Comparison of ENCODE assay signal across 16 cellular contexts in the genomic region with DNA sequence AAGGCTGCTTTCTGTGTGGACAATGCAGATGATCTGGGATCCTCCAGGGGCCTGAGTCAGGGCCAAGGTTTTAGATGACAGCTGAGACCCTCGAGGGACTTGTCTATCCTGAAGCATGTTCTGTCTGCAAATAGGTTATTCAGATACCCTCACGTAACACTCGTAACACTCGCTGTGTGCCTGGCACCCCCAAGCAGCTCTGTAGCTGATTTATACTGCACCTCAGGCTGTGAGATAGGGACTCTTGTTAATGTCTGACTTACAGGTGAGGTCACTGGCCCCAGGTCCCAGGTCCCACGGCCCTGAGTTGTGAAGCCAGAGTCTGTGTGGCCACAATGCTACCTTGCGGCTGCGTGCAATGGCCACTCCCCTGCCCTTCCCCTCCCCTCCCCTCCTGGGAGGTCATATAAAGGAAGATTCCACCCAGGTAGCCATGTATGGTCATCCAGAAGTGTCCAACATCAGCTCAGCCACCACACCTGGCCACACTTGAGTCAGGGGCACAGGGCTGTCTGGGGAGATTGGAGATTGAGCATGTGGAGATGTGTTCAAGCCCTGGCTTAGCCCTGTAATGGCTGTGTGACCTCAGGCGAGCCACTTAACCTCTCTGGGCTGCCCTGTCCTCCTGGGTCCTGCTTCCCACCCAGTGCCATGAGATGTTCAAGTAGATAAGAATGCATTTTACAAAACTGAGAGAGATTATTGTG.
DNase-seq lines count a peak whose midpoint lies in the region; ATAC-seq, FAIRE-seq and TF ChIP-seq lines count a peak whose summit lies in the region.
"Had no signal": no experiment of that assay in that cellular context is flagged by ENCODE, and none has a peak within 500 bp of the region (broad histone marks: within the 10 kb centered on the region; RNA-seq: fewer than 3 reads in every experiment).

No MANE protein-coding gene starts in this region.

- FAIRE-seq in H1 (lab: Jason Lieb, UNC) = no peak
- FAIRE-seq: GM19239 had no signal

- H3K36me3 ChIP-seq in right atrium auricular region = no peaks in the 10 kb centered on the region
- no peaks in the 10 kb centered on the region for H3K36me3 ChIP-seq in H1 (ENCODE audit: control insufficient read depth in 2 of 4, insufficient read depth in 4 of 4, low read length in 3 of 4)
- H3K36me3 ChIP-seq: BLaER1 had no signal

- no peaks in the 10 kb centered on the region for H3K9me3 ChIP-seq in right atrium auricular region
- H3K9me3 ChIP-seq in right cardiac atrium (ENCODE audit: control insufficient read depth, low read length) = no peaks in the 10 kb centered on the region
- H3K9me3 ChIP-seq in H1 (ENCODE audit: insufficient read depth in 2 of 2, low read depth in 1 of 2, low read length in 1 of 2) = peaks cover 5 to 7% of the 10 kb centered on the region in 2 experiments; a peak in 3 of 4 replicates
- H3K9me3 ChIP-seq in CD4-positive, alpha-beta T cell (ENCODE audit: control insufficient read depth, low read length) = no peaks in the 10 kb centered on the region

- TF ChIP-seq CTCF in right atrium auricular region (IDR thresholded peaks at IDR 0.05) (no peak), H1 (IDR thresholded peaks at IDR 0.05; ENCODE audit: control extremely low read depth in 1 of 3, insufficient read depth in 1 of 3, low read depth in 1 of 3, low read length in 3 of 3) (no peak), MCF 10A (IDR thresholded peaks at IDR 0.05; ENCODE audit: unreplicated experiment) (no peak)
- no peak for TF ChIP-seq CTCF in CD4-positive, alpha-beta T cell (IDR thresholded peaks at IDR 0.05)

- no peaks in the 10 kb centered on the region for H3K36me3 Mint-ChIP-seq in MCF 10A (ENCODE audit: insufficient read depth, unreplicated experiment)
- H3K36me3 Mint-ChIP-seq in activated T-helper 1 cell treated with anti-CD3 and anti-CD28 coated beads, Interleukin-12 subunit alpha, Interleukin-12 subunit beta, Interleukin-2, Interleukin-4 antibody, amounts not matched to agents 30 ng/mL and 10 ng/mL and 1 ng/mL, durations not matched to agents 14 hours and 24 hours and 36 hours (ENCODE audit: low read depth) = no peaks in the 10 kb centered on the region
- no peaks in the 10 kb centered on the region for H3K36me3 Mint-ChIP-seq in CD4-positive, alpha-beta T cell (ENCODE audit: low read depth)

- H2BK120ac ChIP-seq in H1 (replicated peaks; ENCODE audit: low read depth, low read length) = no peak overlapping the region

- H4K20me1 ChIP-seq in H1 (replicated peaks in 1 of 2; ENCODE audit: control insufficient read depth in 1 of 2, insufficient read depth in 2 of 2, low read length in 2 of 2) = no peaks in the 10 kb centered on the region
- H4K20me1 ChIP-seq: BLaER1 had no signal

- 0 out of 2 replicates have a peak overlapping the region, but pooled peaks have one; percentile 39 for H2AK5ac ChIP-seq in H1 (ENCODE audit: low read depth, low read length)

- no peak overlapping the region for H3K27ac Mint-ChIP-seq in MCF 10A (ENCODE audit: low read depth, unreplicated experiment)
- H3K27ac Mint-ChIP-seq in activated T-helper 1 cell treated with anti-CD3 and anti-CD28 coated beads, Interleukin-12 subunit alpha, Interleukin-12 subunit beta, Interleukin-2, Interleukin-4 antibody, amounts not matched to agents 30 ng/mL and 10 ng/mL and 1 ng/mL, durations not matched to agents 14 hours and 24 hours and 36 hours = no peak overlapping the region
- H3K27ac Mint-ChIP-seq in CD4-positive, alpha-beta T cell = no peak overlapping the region
- H3K27ac Mint-ChIP-seq: HFFc6 had no signal

- no peak overlapping the region for H3K23ac ChIP-seq in H1 (ENCODE audit: insufficient read length)

- H3K4me1 ChIP-seq in right atrium auricular region (no peaks in the 10 kb centered on the region), right cardiac atrium (ENCODE audit: control insufficient read depth, insufficient read depth, low read length) (no peaks in the 10 kb centered on the region), H1 (replicated peaks in 1 of 4; ENCODE audit: control insufficient read depth in 3 of 4, insufficient read depth in 4 of 4, low read length in 3 of 4) (peaks cover 0 to 4% (median 1%) of the 10 kb centered on the region in 4 experiments; a peak in 2 of 7 replicates)
- H3K4me1 ChIP-seq: BLaER1 had no signal

- H2BK20ac ChIP-seq in H1 (ENCODE audit: low read length) = no peak overlapping the region

- H3K4me3 ChIP-seq in right atrium auricular region = no peak overlapping the region
- no peak overlapping the region for H3K4me3 ChIP-seq in right cardiac atrium (ENCODE audit: low read length)
- no peak overlapping the region for H3K4me3 ChIP-seq in H1 (ENCODE audit: extremely low read depth in 1 of 4, insufficient read depth in 2 of 4, low read depth in 3 of 4, low read length in 4 of 4)
- H3K4me3 ChIP-seq: BLaER1 had no signal

- H3K56ac ChIP-seq in H1 (replicated peaks; ENCODE audit: insufficient read length, low read depth, low read length) = no peak overlapping the region

- H3K4me1 Mint-ChIP-seq in MCF 10A (ENCODE audit: insufficient read depth, unreplicated experiment) = no peaks in the 10 kb centered on the region
- H3K4me1 Mint-ChIP-seq in activated T-helper 1 cell treated with anti-CD3 and anti-CD28 coated beads, Interleukin-12 subunit alpha, Interleukin-12 subunit beta, Interleukin-2, Interleukin-4 antibody, amounts not matched to agents 30 ng/mL and 10 ng/mL and 1 ng/mL, durations not matched to agents 14 hours and 24 hours and 36 hours (ENCODE audit: low read depth) = no peaks in the 10 kb centered on the region
- no peaks in the 10 kb centered on the region for H3K4me1 Mint-ChIP-seq in CD4-positive, alpha-beta T cell (ENCODE audit: low read depth)

- no peak overlapping the region for H3K14ac ChIP-seq in H1 (ENCODE audit: insufficient read length)

- H3K79me2 ChIP-seq in H1 (ENCODE audit: control insufficient read depth in 1 of 2, insufficient read depth in 2 of 2, low read length in 2 of 2) = no peaks in the 10 kb centered on the region

- CTCF ChIA-PET in H1 (lab: Charles Lee; ENCODE audit: partially characterized antibody) (interaction anchor here (0.7 to 0.8 kb wide), 2 partner anchors 14 to 18 kb away, joined by 3 read pairs; no protein-coding TSS in a partner anchor), MCF 10A (lab: Yijun Ruan, JAX) (interaction anchor here (0.5 to 1.1 kb wide), 2 partner anchors 8 to 523 kb away, joined by 3 read pairs; no protein-coding TSS in a partner anchor)
- CTCF ChIA-PET in CD4-positive, alpha-beta T cell (lab: Charles Lee) = no interaction called here

- no peak for TF ChIP-seq EP300 in H1 (IDR thresholded peaks at IDR 0.05; ENCODE audit: borderline replicate concordance in 1 of 2, low read depth in 2 of 2, low read length in 2 of 2)

- no peak overlapping the region for H3K4me2 ChIP-seq in H1 (ENCODE audit: insufficient read depth in 1 of 2, low read depth in 2 of 2, low read length in 2 of 2)
- H3K4me2 ChIP-seq: BLaER1 had no signal

- H3K4me3 Mint-ChIP-seq in MCF 10A (ENCODE audit: unreplicated experiment) = no peak overlapping the region
- H3K4me3 Mint-ChIP-seq in activated T-helper 1 cell treated with anti-CD3 and anti-CD28 coated beads, Interleukin-12 subunit alpha, Interleukin-12 subunit beta, Interleukin-2, Interleukin-4 antibody, amounts not matched to agents 30 ng/mL and 10 ng/mL and 1 ng/mL, durations not matched to agents 14 hours and 24 hours and 36 hours = no peak overlapping the region
- H3K4me3 Mint-ChIP-seq in CD4-positive, alpha-beta T cell = no peak overlapping the region
- H3K4me3 Mint-ChIP-seq: HFFc6 had no signal

- peaks cover 9% of the 10 kb centered on the region for H3K9me3 Mint-ChIP-seq in MCF 10A (ENCODE audit: unreplicated experiment)
- no peaks in the 10 kb centered on the region for H3K9me3 Mint-ChIP-seq in activated T-helper 1 cell treated with anti-CD3 and anti-CD28 coated beads, Interleukin-12 subunit alpha, Interleukin-12 subunit beta, Interleukin-2, Interleukin-4 antibody, amounts not matched to agents 30 ng/mL and 10 ng/mL and 1 ng/mL, durations not matched to agents 14 hours and 24 hours and 36 hours
- peaks cover 3% of the 10 kb centered on the region for H3K9me3 Mint-ChIP-seq in CD4-positive, alpha-beta T cell

- no peak overlapping the region for H4K5ac ChIP-seq in H1 (ENCODE audit: insufficient read length, low read depth, low read length)

- POLR2A ChIA-PET in H1 (lab: Charles Lee; ENCODE audit: partially characterized antibody) = no interaction called here
- POLR2A ChIA-PET in MCF 10A (lab: Yijun Ruan, JAX) = interaction anchor here (0.6 kb wide), 1 partner anchor 243 kb away, joined by 4 read pairs; no protein-coding TSS in a partner anchor
- POLR2A ChIA-PET in CD4-positive, alpha-beta T cell (lab: Charles Lee) = no interaction called here

- H3K27me3 ChIP-seq in right atrium auricular region (no peaks in the 10 kb centered on the region), right cardiac atrium (ENCODE audit: control insufficient read depth, insufficient read depth) (no peaks in the 10 kb centered on the region), H1 (replicated peaks in 1 of 4; ENCODE audit: control insufficient read depth in 3 of 4, extremely low read depth in 1 of 4, insufficient read depth in 3 of 4, low read length in 3 of 4) (no peaks in the 10 kb centered on the region)
- no peaks in the 10 kb centered on the region for H3K27me3 ChIP-seq in CD4-positive, alpha-beta T cell (ENCODE audit: control insufficient read depth, insufficient read depth, low read length)
- H3K27me3 ChIP-seq: BLaER1 had no signal

- no peak overlapping the region; the same call in 1 of the 2 replicates for H3K18ac ChIP-seq in H1 (ENCODE audit: extremely low read depth, low read length)

- WGBS in right cardiac atrium = 72% methylated on average over 8 of the region's 8 CpGs
- 80% methylated on average over 6 of the region's 8 CpGs; no CpG with 5 or more reads in 1 of the 2 experiments for WGBS in H1 (ENCODE audit: extremely low coverage in 1 of 2, insufficient coverage in 1 of 2, insufficient read length in 1 of 2, insufficient replicate concordance in 2 of 2, low coverage in 1 of 2, low lambda C conversion rate in 2 of 2, missing lambda C conversion rate in 1 of 2), 2 experiments

- H3K27ac ChIP-seq in right atrium auricular region = no peak overlapping the region
- no peak overlapping the region for H3K27ac ChIP-seq in right cardiac atrium (ENCODE audit: low read length)
- no peak overlapping the region for H3K27ac ChIP-seq in H1 (ENCODE audit: low read depth, low read length)
- no peak overlapping the region for H3K27ac ChIP-seq in CD4-positive, alpha-beta T cell (ENCODE audit: low read depth, low read length)
- H3K27ac ChIP-seq: BLaER1, HL-60 had no signal

- BruUV-seq in MCF 10A (replicated peaks; lab: Mats Ljungman, UMichigan) = no TSS peak

- intact Hi-C loops in right cardiac atrium (cut with DNase I) (no loop called here), MCF 10A (cut with micrococcal nuclease) (no loop called here)
- intact Hi-C loops in activated T-helper 1 cell treated with anti-CD3 and anti-CD28 coated beads, Interleukin-12 subunit alpha, Interleukin-12 subunit beta, Interleukin-2, Interleukin-4 antibody, amounts not matched to agents 30 ng/mL and 10 ng/mL and 1 ng/mL, durations not matched to agents 14 hours and 24 hours and 36 hours (cut with micrococcal nuclease) = no loop called here
- intact Hi-C loops in CD4-positive, alpha-beta T cell (cut with DNase I, micrococcal nuclease) = no loop called here

- no peak overlapping the region for H4K91ac ChIP-seq in H1 (replicated peaks; ENCODE audit: insufficient read length, low read length)

- no peak for TF ChIP-seq POLR2A in H1 (IDR thresholded peaks at IDR 0.05; ENCODE audit: control extremely low read depth in 1 of 2, low read depth in 2 of 2, low read length in 2 of 2)

- H2AFZ ChIP-seq in H1 (ENCODE audit: low read length) = no peak overlapping the region

- H2BK15ac ChIP-seq in H1 (ENCODE audit: low read length) = no peak overlapping the region

- DNase-seq in right atrium auricular region (ENCODE audit: low spot score) = peak; percentile 50
- no peak for DNase-seq in right cardiac atrium
- DNase-seq in H1 (ENCODE audit: low read depth in 1 of 2, low spot score in 2 of 2) = peak in 1 of 2 experiments; percentile 30
- DNase-seq in mesenteric fat pad (ENCODE audit: low spot score) = peak; percentile 71
- no peak for DNase-seq in MCF 10A (ENCODE audit: unreplicated experiment)
- no peak for DNase-seq in activated T-helper 1 cell treated with anti-CD3 and anti-CD28 coated beads, Interleukin-12 subunit alpha, Interleukin-12 subunit beta, Interleukin-2, Interleukin-4 antibody, amounts not matched to agents 30 ng/mL and 10 ng/mL and 1 ng/mL, durations not matched to agents 14 hours and 24 hours and 36 hours (ENCODE audit: low spot score)
- no peak for DNase-seq in CD4-positive, alpha-beta T cell
- DNase-seq: 8988T, AML-193, DMS53, GF-D8, HCEC 1CT, HFFc6 had no signal

- no peak for ATAC-seq in right cardiac atrium
- ATAC-seq in CD4-positive, alpha-beta T cell (ENCODE audit: poor library complexity) = no peak

- peaks cover 7% of the 10 kb centered on the region for H3K27me3 Mint-ChIP-seq in MCF 10A (ENCODE audit: insufficient read depth, unreplicated experiment)
- H3K27me3 Mint-ChIP-seq in activated T-helper 1 cell treated with anti-CD3 and anti-CD28 coated beads, Interleukin-12 subunit alpha, Interleukin-12 subunit beta, Interleukin-2, Interleukin-4 antibody, amounts not matched to agents 30 ng/mL and 10 ng/mL and 1 ng/mL, durations not matched to agents 14 hours and 24 hours and 36 hours (ENCODE audit: insufficient read depth) = peaks cover 3% of the 10 kb centered on the region
- peaks cover 5% of the 10 kb centered on the region for H3K27me3 Mint-ChIP-seq in CD4-positive, alpha-beta T cell

- peak overlapping the region; percentile 39; the same call in 1 of the 2 replicates for H2BK12ac ChIP-seq in H1 (ENCODE audit: low read depth, low read length)

- H4K8ac ChIP-seq in H1 (ENCODE audit: extremely low read depth, insufficient read depth, low read length) = no peak overlapping the region

- H3K4ac ChIP-seq in H1 (replicated peaks; ENCODE audit: insufficient read length, low read depth, low read length) = no peak overlapping the region

- TF ChIP-seq RAD21 in H1 (IDR thresholded peaks at IDR 0.05 in 1 of 2, conservative IDR thresholded peaks at IDR 0.05 in 1 of 2; ENCODE audit: low read depth in 2 of 2, low read length in 2 of 2) = no peak

- no peaks in the 10 kb centered on the region for H3K79me1 ChIP-seq in H1 (ENCODE audit: low read depth, low read length)

- no peak overlapping the region for H3K9ac ChIP-seq in H1 (replicated peaks in 1 of 4; ENCODE audit: extremely low read depth in 1 of 4, low read depth in 3 of 4, low read length in 3 of 4)
- H3K9ac ChIP-seq: BLaER1 had no signal

- H2BK5ac ChIP-seq in H1 (ENCODE audit: low read depth, low read length) = no peak overlapping the region

- no peaks in the 10 kb centered on the region for H3K23me2 ChIP-seq in H1 (ENCODE audit: low read depth, low read length)

Comparison
In these comparisons a context has a peak if more than half of its experiments do, and no peak if none do; other contexts are left out.
1. DNase-seq: peak in right atrium auricular region (single experiment) and mesenteric fat pad (single experiment); none in right cardiac atrium (0 of 3), MCF 10A (single experiment), activated T-helper 1 cell treated with anti-CD3 and anti-CD28 coated beads, Interleukin-12 subunit alpha, Interleukin-12 subunit beta, Interleukin-2, Interleukin-4 antibody, amounts not matched to agents 30 ng/mL and 10 ng/mL and 1 ng/mL, durations not matched to agents 14 hours and 24 hours and 36 hours (single experiment) and CD4-positive, alpha-beta T cell (0 of 10).